Comparison of ENCODE assay signal across 20 cellular contexts in genomic region chr17:73769480-73769879, GRCh38.
DNase-seq lines count a peak whose midpoint lies in the region; ATAC-seq, FAIRE-seq and TF ChIP-seq lines count a peak whose summit lies in the region.
"Had no signal": no experiment of that assay in that cellular context is flagged by ENCODE, and none has a peak within 500 bp of the region (broad histone marks: within the 10 kb centered on the region; RNA-seq: fewer than 3 reads in every experiment).

No MANE protein-coding gene starts in this region.

- H3K27ac ChIP-seq in A549 (peak overlapping the region; percentile 65 to 68; a peak in 4 of 6 replicates), GM23248 (no peak overlapping the region)
- H3K27ac ChIP-seq: KMS-11 had no signal

- WGBS in A549 (ENCODE audit: missing lambda C conversion rate) = 68% methylated on average over 3 of the region's 3 CpGs
- 46 to 51% methylated on average over 3 of the region's 3 CpGs for WGBS in GM23248 (ENCODE audit: low coverage in 1 of 2, low lambda C conversion rate in 2 of 2, missing lambda C conversion rate in 2 of 2), 2 experiments

- H3K4me3 Mint-ChIP-seq in chondrocyte (ENCODE audit: unreplicated experiment) (no peak overlapping the region), neural crest cell (no peak overlapping the region)
- H3K4me3 Mint-ChIP-seq: B cell; CD8-positive, alpha-beta memory T cell; IgD-negative memory B cell had no signal

- in situ Hi-C loops in GM23248 (cut with MboI) = no loop called here

- no peak for FAIRE-seq in A549 (lab: Jason Lieb, UNC)

- H3K9me3 Mint-ChIP-seq in chondrocyte (ENCODE audit: low read depth) = no peaks in the 10 kb centered on the region
- H3K9me3 Mint-ChIP-seq in neural crest cell = no peaks in the 10 kb centered on the region
- H3K9me3 Mint-ChIP-seq: CD8-positive, alpha-beta memory T cell; IgD-negative memory B cell had no signal

- DNase-seq in A549 (ENCODE audit: low read depth in 1 of 2, low spot score in 1 of 2) = no peak
- peak; percentile 4 for DNase-seq in GM23248
- DNase-seq in chondrocyte (ENCODE audit: low spot score) = no peak
- no peak for DNase-seq in neural crest cell (ENCODE audit: low read depth, low spot score)
- DNase-seq: 8988T; ACHN; Caco-2; CD8-positive, alpha-beta memory T cell; DMS53; GF-D8; GOT3 had no signal

- no peak overlapping the region for H3K9ac ChIP-seq in GM23248
- H3K9ac ChIP-seq: KMS-11 had no signal

- no peaks in the 10 kb centered on the region for H3F3A ChIP-seq in GM23248 (ENCODE audit: insufficient read depth)

- no peaks in the 10 kb centered on the region for H3K36me3 ChIP-seq in GM23248 (ENCODE audit: low read depth)
- H3K36me3 ChIP-seq: HAP-1 had no signal

- no peak for TF ChIP-seq EP300 in A549 (IDR thresholded peaks at IDR 0.05)

- H3K9me3 ChIP-seq in A549 (no peaks in the 10 kb centered on the region), GM23248 (ENCODE audit: low read depth) (no peaks in the 10 kb centered on the region)
- H3K9me3 ChIP-seq: Caco-2, HAP-1 had no signal

- TF ChIP-seq POLR2A in A549 (IDR thresholded peaks at IDR 0.05; ENCODE audit: low read length) = no peak

- no peaks in the 10 kb centered on the region for H4K20me1 ChIP-seq in GM23248 (ENCODE audit: insufficient read depth)

- H3K4me2 ChIP-seq in A549 (no peak overlapping the region; the same call in 2 of the 3 replicates), GM23248 (ENCODE audit: unreplicated experiment) (no peak overlapping the region)
- H3K4me2 ChIP-seq: KMS-11 had no signal

- H3K9me2 ChIP-seq in GM23248 (ENCODE audit: insufficient read depth) = no peaks in the 10 kb centered on the region

- no peaks in the 10 kb centered on the region for H3K79me2 ChIP-seq in GM23248 (ENCODE audit: insufficient read depth)

- no peak for TF ChIP-seq CTCF in A549 (IDR thresholded peaks at IDR 0.05)
- no peak for TF ChIP-seq CTCF in chondrocyte (IDR thresholded peaks at IDR 0.05)
- no peak for TF ChIP-seq CTCF in neural crest cell (conservative IDR thresholded peaks at IDR 0.05)

- H3K36me3 Mint-ChIP-seq in chondrocyte (ENCODE audit: low read depth) = no peaks in the 10 kb centered on the region
- H3K36me3 Mint-ChIP-seq in neural crest cell (ENCODE audit: low read depth) = no peaks in the 10 kb centered on the region
- H3K36me3 Mint-ChIP-seq: CD14-positive monocyte; CD8-positive, alpha-beta memory T cell had no signal

- H3K27me3 ChIP-seq in GM23248 (replicated peaks; ENCODE audit: insufficient read depth) = no peaks in the 10 kb centered on the region

- no peak for ATAC-seq in A549
- no peak for ATAC-seq in HG03354 (IDR thresholded peaks at IDR 0.05; ENCODE audit: poor library complexity, severe bottlenecking, unreplicated experiment)
- ATAC-seq in HG03196 (IDR thresholded peaks at IDR 0.05; ENCODE audit: unreplicated experiment) = no peak
- no peak for ATAC-seq in GM21447 (IDR thresholded peaks at IDR 0.05; ENCODE audit: unreplicated experiment)
- ATAC-seq in HG02981 (IDR thresholded peaks at IDR 0.05; ENCODE audit: unreplicated experiment) = no peak

- H3K4me1 Mint-ChIP-seq in chondrocyte (ENCODE audit: low read depth) (peaks cover 46% of the 10 kb centered on the region), neural crest cell (peaks cover 1% of the 10 kb centered on the region)
- H3K4me1 Mint-ChIP-seq: B cell; CD8-positive, alpha-beta memory T cell; IgD-negative memory B cell had no signal

- POLR2A ChIA-PET in A549 (lab: Yijun Ruan, JAX) = no interaction called here

- H2AFZ ChIP-seq in GM23248 = no peak overlapping the region

- H3K27ac Mint-ChIP-seq in chondrocyte (ENCODE audit: unreplicated experiment) = peak overlapping the region; percentile 43
- peak overlapping the region; percentile 47 for H3K27ac Mint-ChIP-seq in neural crest cell (ENCODE audit: unreplicated experiment)
- H3K27ac Mint-ChIP-seq: B cell; CD14-positive monocyte; CD8-positive, alpha-beta memory T cell; IgD-negative memory B cell had no signal

- H3K27me3 Mint-ChIP-seq in chondrocyte (ENCODE audit: low read depth) = peaks cover 15% of the 10 kb centered on the region
- peaks cover 3% of the 10 kb centered on the region for H3K27me3 Mint-ChIP-seq in neural crest cell (ENCODE audit: low read depth)

- CTCF ChIA-PET in A549 (lab: Yijun Ruan, JAX) = interaction anchor here (1.2 to 2.2 kb wide), 2 partner anchors 17 to 28 kb away, joined by 3 to 8 read pairs; no protein-coding TSS in a partner anchor

- no peak for TF ChIP-seq RAD21 in A549 (conservative IDR thresholded peaks at IDR 0.05 in 1 of 2, IDR thresholded peaks at IDR 0.05 in 1 of 2)

- H3K4me1 ChIP-seq in A549 = peaks cover 22% of the 10 kb centered on the region
- H3K4me1 ChIP-seq in GM23248 (ENCODE audit: insufficient read depth) = no peaks in the 10 kb centered on the region
- H3K4me1 ChIP-seq: Caco-2, HAP-1 had no signal

- H3K4me3 ChIP-seq in A549 (no peak overlapping the region), GM23248 (no peak overlapping the region)
- H3K4me3 ChIP-seq: HAP-1 had no signal

TF ChIP-seq in A549, 52 proteins besides CTCF, POLR2A, EP300 and RAD21:
- no peak for TF ChIP-seq MAZ (IDR thresholded peaks at IDR 0.05; ENCODE audit: borderline replicate concordance, low read depth, low read length)
- no peak for TF ChIP-seq ESRRA (IDR thresholded peaks at IDR 0.05; ENCODE audit: borderline replicate concordance, low read length)
- TF ChIP-seq ZSCAN20 (CRISPR knock-in tag; IDR thresholded peaks at IDR 0.05) = no peak
- TF ChIP-seq CHD4 (IDR thresholded peaks at IDR 0.05; ENCODE audit: borderline replicate concordance) = no peak
- no peak for TF ChIP-seq RARB (CRISPR knock-in tag; IDR thresholded peaks at IDR 0.05)
- no peak for TF ChIP-seq BHLHE40 (IDR thresholded peaks at IDR 0.05; ENCODE audit: low read depth, low read length)
- no peak for TF ChIP-seq PHF8 (IDR thresholded peaks at IDR 0.05; ENCODE audit: borderline replicate concordance, low read depth)
- TF ChIP-seq CEBPB (IDR thresholded peaks at IDR 0.05) = no peak
- TF ChIP-seq HMGXB4 (CRISPR knock-in tag; IDR thresholded peaks at IDR 0.05; ENCODE audit: borderline replicate concordance) = no peak
- no peak for TF ChIP-seq POLR2AphosphoS2 (conservative IDR thresholded peaks at IDR 0.05; ENCODE audit: low read length)
- no peak for TF ChIP-seq RNF2 (IDR thresholded peaks at IDR 0.05; ENCODE audit: borderline replicate concordance, low read depth)
